22 cellular contexts compared by ENCODE assay signal in genomic region chr6:40953486-40953885, GRCh38.
"Had no signal": no experiment of that assay in that cellular context is flagged by ENCODE, and none has a peak within 500 bp of the region (broad histone marks: within the 10 kb centered on the region; RNA-seq: fewer than 3 reads in every experiment).

No MANE protein-coding gene starts in this region.

- H2AFZ ChIP-seq: neural progenitor cell had no signal

- H3K4me3 ChIP-seq: dorsolateral prefrontal cortex, esophagus muscularis mucosa, left ventricle myocardium inferior, neural progenitor cell, thoracic aorta had no signal

- H3K4me1 ChIP-seq: esophagus muscularis mucosa, left ventricle myocardium inferior had no signal

- H3K27me3 ChIP-seq: esophagus muscularis mucosa, neural progenitor cell had no signal

- H3K36me3 ChIP-seq: esophagus muscularis mucosa, left ventricle myocardium inferior, neural progenitor cell, thoracic aorta had no signal

- FAIRE-seq: astrocyte, colon, endothelial cell of umbilical vein, frontal cortex had no signal

- H3K9me3 ChIP-seq: esophagus muscularis mucosa, left ventricle myocardium inferior, thoracic aorta had no signal

- H3K4me2 ChIP-seq: neural progenitor cell had no signal

- H3K9ac ChIP-seq: neural progenitor cell had no signal

- H3K27ac ChIP-seq: dorsolateral prefrontal cortex, esophagus muscularis mucosa, left ventricle myocardium inferior, neural progenitor cell, thoracic aorta had no signal

- DNase-seq: activated B cell treated with CpG ODN at 0.5 μM for 24 hours; activated CD4-positive, alpha-beta T cell treated with anti-CD3 and anti-CD28 coated beads for 36 hours; activated CD4-positive, alpha-beta T cell treated with anti-CD3 and anti-CD28 coated beads, Interleukin-2, amount 50 U/mL, for 4 hours; activated CD8-positive, alpha-beta memory T cell treated with anti-CD3 and anti-CD28 coated beads for 24 hours; activated CD8-positive, alpha-beta memory T cell treated with anti-CD3 and anti-CD28 coated beads, Interleukin-2, amount 50 U/mL, for 4 hours; activated T-cell treated with anti-CD3 and anti-CD28 coated beads, Interleukin-2, amount 50 U/mL, for 24 hours; dorsolateral prefrontal cortex; effector memory CD8-positive, alpha-beta T cell; hippocampal formation; kidney glomerular epithelial cell; left ventricle myocardium inferior; naive thymus-derived CD8-positive, alpha-beta T cell; stimulated activated CD4-positive, alpha-beta T cell treated with anti-CD3 and anti-CD28 coated beads, Interleukin-2, amount 100 ng/mL, for 48 hours; stimulated activated CD8-positive, alpha-beta memory T cell treated with anti-CD3 and anti-CD28 coated beads, Interleukin-4, amount 100 ng/mL, for 48 hours; stimulated activated naive B cell treated with anti-CD40 and anti-IgM and Interleukin-4, amounts not matched to agents 10 μg/mL and 1 μg/mL and 100 μg/mL, for 72 hours had no signal
